Comparison of ENCODE assay signal across 8 cellular contexts in genomic region chr9:34638138-34638445, GRCh38. TPM values are rescaled to one million over a fixed set of nuclear protein-coding genes. Genes with fewer than 3 reads are reported as not detected.
DNase-seq lines count a peak whose midpoint lies in the region; ATAC-seq and TF ChIP-seq lines count a peak whose summit lies in the region.

No MANE protein-coding gene starts in this region.

- peak overlapping the region; percentile 89 for H3K27ac Mint-ChIP-seq in T-helper 1 cell treated with Interleukin-12 subunit alpha and Interleukin-12 subunit beta and Interleukin-4 antibody, amounts not matched to agents 30 μg/mL and 1 μg/mL, for 36 hours

- peak overlapping the region; percentile 90 for H3K9ac ChIP-seq in adipocyte (ENCODE audit: low read length)

- peak overlapping the region; percentile 86 for H3K4me3 Mint-ChIP-seq in T-helper 1 cell treated with Interleukin-12 subunit alpha and Interleukin-12 subunit beta and Interleukin-4 antibody, amounts not matched to agents 30 μg/mL and 1 μg/mL, for 36 hours

- ATAC-seq in HG03095 (IDR thresholded peaks at IDR 0.05; ENCODE audit: unreplicated experiment), result no peak
- no peak for ATAC-seq in HG02798 (IDR thresholded peaks at IDR 0.05; ENCODE audit: poor library complexity, unreplicated experiment)

- no peak for DNase-seq in T-helper 1 cell
- DNase-seq in adipocyte (ENCODE audit: low read depth), result no peak
- no peak for DNase-seq in kidney epithelial cell (ENCODE audit: low read depth)
- no peak for DNase-seq in NCI-H1417 (lab: John Stamatoyannopoulos, UW)

- H3K4me1 ChIP-seq in adipocyte (ENCODE audit: control insufficient read depth, insufficient read depth, low read length), result peaks cover 36% of the 10 kb centered on the region

- no peak for TF ChIP-seq CTCF in kidney epithelial cell (IDR thresholded peaks at IDR 0.05; ENCODE audit: insufficient read depth, low read length, poor library complexity, severe bottlenecking)

- no peaks in the 10 kb centered on the region for H3K9me3 ChIP-seq in adipocyte (ENCODE audit: control insufficient read depth, low read length)

- peak overlapping the region; percentile 79 for H3K27ac ChIP-seq in temporal lobe (ENCODE audit: low read depth, low read length)

- H3K9me3 Mint-ChIP-seq in T-helper 1 cell treated with Interleukin-12 subunit alpha and Interleukin-12 subunit beta and Interleukin-4 antibody, amounts not matched to agents 30 μg/mL and 1 μg/mL, for 36 hours, result no peaks in the 10 kb centered on the region

- H3K36me3 ChIP-seq in adipocyte (ENCODE audit: control insufficient read depth, insufficient read depth, low read length, severe bottlenecking) (peaks cover 10% of the 10 kb centered on the region), kidney epithelial cell (ENCODE audit: control insufficient read depth, insufficient read depth, low read length) (no peaks in the 10 kb centered on the region)

- peaks cover 9% of the 10 kb centered on the region for H3K36me3 Mint-ChIP-seq in T-helper 1 cell treated with Interleukin-12 subunit alpha and Interleukin-12 subunit beta and Interleukin-4 antibody, amounts not matched to agents 30 μg/mL and 1 μg/mL, for 36 hours (ENCODE audit: low read depth)

- H3K27me3 ChIP-seq in adipocyte (replicated peaks; ENCODE audit: control insufficient read depth, insufficient read depth, low read length) (no peaks in the 10 kb centered on the region), kidney epithelial cell (ENCODE audit: control insufficient read depth, insufficient read depth, low read length) (no peaks in the 10 kb centered on the region)

- H3K4me3 ChIP-seq in adipocyte (ENCODE audit: low read length) (peak overlapping the region; percentile 90), kidney epithelial cell (ENCODE audit: low read depth, low read length) (peak overlapping the region; percentile 64)

- H3K4me1 Mint-ChIP-seq in T-helper 1 cell treated with Interleukin-12 subunit alpha and Interleukin-12 subunit beta and Interleukin-4 antibody, amounts not matched to agents 30 μg/mL and 1 μg/mL, for 36 hours (ENCODE audit: low read depth), result peaks cover 21% of the 10 kb centered on the region

- no peaks in the 10 kb centered on the region for H3K27me3 Mint-ChIP-seq in T-helper 1 cell treated with Interleukin-12 subunit alpha and Interleukin-12 subunit beta and Interleukin-4 antibody, amounts not matched to agents 30 μg/mL and 1 μg/mL, for 36 hours (ENCODE audit: low read depth)

RNA-seq across cellular contexts. Expression of gene SIGMAR1, which starts 0.5 kb away (rescaled TPM):
- 121 and 129 TPM in 2 replicates for total RNA-seq in kidney epithelial cell
- total RNA-seq in temporal lobe, result 19.2 TPM

RNA-seq across cellular contexts. Expression of gene GALT, which starts 8.4 kb away (rescaled TPM):
- total RNA-seq in kidney epithelial cell (34.4 and 39.4 TPM in 2 replicates), temporal lobe (16.5 TPM)

RNA-seq across cellular contexts. Expression of gene ARID3C, which starts 9.2 kb away (rescaled TPM):
- total RNA-seq in kidney epithelial cell (0.48 and 1.0 TPM in 2 replicates), temporal lobe (not detected)

RNA-seq across cellular contexts. Expression of gene IL11RA, which starts 13.9 kb away (rescaled TPM):
- total RNA-seq in kidney epithelial cell (5.9 and 11.6 TPM in 2 replicates), temporal lobe (3.9 TPM)

RNA-seq across cellular contexts. Expression of gene DCTN3, which starts 17.8 kb away (rescaled TPM):
- total RNA-seq in kidney epithelial cell (92.7 and 128 TPM in 2 replicates), temporal lobe (133 TPM)
